ENCODE assay signal across 11 cellular contexts in the genomic region with DNA sequence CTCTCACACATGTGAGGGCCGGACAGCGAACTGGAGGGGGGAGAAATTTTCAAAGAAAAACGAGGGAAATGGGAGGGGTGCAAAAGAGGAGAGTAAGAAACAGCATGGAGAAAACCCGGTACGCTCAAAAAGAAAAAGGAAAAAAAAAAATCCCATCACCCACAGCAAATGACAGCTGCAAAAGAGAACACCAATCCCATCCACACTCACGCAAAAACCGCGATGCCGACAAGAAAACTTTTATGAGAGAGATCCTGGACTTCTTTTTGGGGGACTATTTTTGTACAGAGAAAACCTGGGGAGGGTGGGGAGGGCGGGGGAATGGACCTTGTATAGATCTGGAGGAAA. TPM values are rescaled to one million over a fixed set of nuclear protein-coding genes. Genes with fewer than 3 reads are reported as not detected.
DNase-seq lines count a peak whose midpoint lies in the region; ATAC-seq and TF ChIP-seq lines count a peak whose summit lies in the region.
"Had no signal": no experiment of that assay in that cellular context is flagged by ENCODE, and none has a peak within 500 bp of the region (broad histone marks: within the 10 kb centered on the region; RNA-seq: fewer than 3 reads in every experiment).

No MANE protein-coding gene starts in this region.

- H3K79me2 ChIP-seq in OCI-LY7 (ENCODE audit: insufficient read depth, low read depth, low read length), result peaks cover 60% of the 10 kb centered on the region

- H3K9me3 ChIP-seq in OCI-LY7 (ENCODE audit: low read length), result no peaks in the 10 kb centered on the region
- H3K9me3 ChIP-seq in endodermal cell (ENCODE audit: control insufficient read depth, low read length), result no peaks in the 10 kb centered on the region

- H3K4me3 Mint-ChIP-seq in endodermal cell (no peak overlapping the region), osteocyte (ENCODE audit: unreplicated experiment) (peak overlapping the region; percentile 79)
- H3K4me3 Mint-ChIP-seq: natural killer cell treated with Interleukin-12 subunit alpha and Interleukin-12 subunit beta and Interleukin-15 and Interleukin-18, amount 100 ng/mL, for 72 hours had no signal

- TF ChIP-seq CTCF in OCI-LY7 (conservative IDR thresholded peaks at IDR 0.05; ENCODE audit: low read length) (no peak), endodermal cell (conservative IDR thresholded peaks at IDR 0.05) (no peak), osteocyte (IDR thresholded peaks at IDR 0.05) (no peak)

- H3K36me3 Mint-ChIP-seq in endodermal cell (ENCODE audit: low read depth), result peaks cover 3% of the 10 kb centered on the region
- H3K36me3 Mint-ChIP-seq in osteocyte (ENCODE audit: unreplicated experiment), result no peaks in the 10 kb centered on the region

- no peak for ATAC-seq in GM18861 (IDR thresholded peaks at IDR 0.05; ENCODE audit: unreplicated experiment)
- ATAC-seq: natural killer cell treated with Interleukin-12 subunit alpha and Interleukin-12 subunit beta and Interleukin-15 and Interleukin-18, amount 100 ng/mL, for 72 hours had no signal

- H3K27ac ChIP-seq in OCI-LY7 (ENCODE audit: low read depth, low read length, poor library complexity, severe bottlenecking) (peak overlapping the region; percentile 84), endodermal cell (ENCODE audit: low read depth, low read length) (peak overlapping the region; percentile 91)

- H3K27ac Mint-ChIP-seq in endodermal cell, result peak overlapping the region; percentile 48
- H3K27ac Mint-ChIP-seq in osteocyte (ENCODE audit: unreplicated experiment), result no peak overlapping the region
- H3K27ac Mint-ChIP-seq: natural killer cell treated with Interleukin-12 subunit alpha and Interleukin-12 subunit beta and Interleukin-15 and Interleukin-18, amount 100 ng/mL, for 72 hours had no signal

- POLR2A ChIA-PET in OCI-LY7 (lab: Charles Lee), result interaction anchor here (0.7 to 1.2 kb wide), 8 partner anchors 11 to 998 kb away, joined by 3 to 5 read pairs (median 3); no protein-coding TSS in a partner anchor

- H3K36me3 ChIP-seq in OCI-LY7 (ENCODE audit: insufficient read depth, low read length) (no peaks in the 10 kb centered on the region), endodermal cell (ENCODE audit: control insufficient read depth, insufficient read depth, low read length) (no peaks in the 10 kb centered on the region)

- peak overlapping the region; percentile 91 for H3K4me3 ChIP-seq in OCI-LY7 (ENCODE audit: low read depth, low read length, poor library complexity, severe bottlenecking)
- H3K4me3 ChIP-seq in endodermal cell (ENCODE audit: low read length), result peak overlapping the region; percentile 78

- CTCF ChIA-PET in OCI-LY7 (lab: Charles Lee; ENCODE audit: unreplicated experiment), result no interaction called here

- H3K9me3 Mint-ChIP-seq in endodermal cell (no peaks in the 10 kb centered on the region), osteocyte (ENCODE audit: unreplicated experiment) (no peaks in the 10 kb centered on the region)

- peaks cover 59% of the 10 kb centered on the region for H3K27me3 Mint-ChIP-seq in endodermal cell (ENCODE audit: insufficient read depth)
- peaks cover 63% of the 10 kb centered on the region for H3K27me3 Mint-ChIP-seq in osteocyte (ENCODE audit: unreplicated experiment)

- 1% methylated on average over 10 of the region's 10 CpGs; no CpG with 5 or more reads in 1 of the 2 experiments for WGBS in endodermal cell (ENCODE audit: insufficient coverage in 1 of 2, insufficient read length in 1 of 2), 2 experiments

- intact Hi-C loops in OCI-LY7 (cut with micrococcal nuclease; ENCODE audit: unreplicated experiment), result loop anchor here (5.0 to 10.0 kb wide), 5 partner anchors 92 to 699 kb away; no protein-coding TSS in a partner anchor

- H3K9me2 ChIP-seq in OCI-LY7 (ENCODE audit: insufficient read depth, low read length), result no peaks in the 10 kb centered on the region

- H3K4me2 ChIP-seq in OCI-LY7 (ENCODE audit: low read length), result peak overlapping the region; percentile 94

- peaks cover 97% of the 10 kb centered on the region for H3K27me3 ChIP-seq in endodermal cell (ENCODE audit: control insufficient read depth, insufficient read depth, low read length, poor library complexity, severe bottlenecking)

- H3K9ac ChIP-seq in endodermal cell (ENCODE audit: extremely low read depth, low read length, poor library complexity, severe bottlenecking), result peak overlapping the region; percentile 44

- BruUV-seq in OCI-LY7 (replicated peaks; lab: Mats Ljungman, UMichigan), result no TSS peak

- H3K4me1 Mint-ChIP-seq in endodermal cell (peaks cover 38% of the 10 kb centered on the region), osteocyte (ENCODE audit: unreplicated experiment) (peaks cover 14% of the 10 kb centered on the region)

- peak overlapping the region; percentile 43; the same call in 1 of the 2 replicates for H2AFZ ChIP-seq in OCI-LY7 (ENCODE audit: low read length)

- H3K4me1 ChIP-seq in OCI-LY7 (ENCODE audit: insufficient read depth, low read length, poor library complexity, severe bottlenecking) (peaks cover 48% of the 10 kb centered on the region), endodermal cell (ENCODE audit: control insufficient read depth, insufficient read depth, low read length) (peaks cover 16% of the 10 kb centered on the region)

- DNase-seq in NCI-H146 treated with DMSO at 0.1 percent for 48 hours (lab: John Stamatoyannopoulos, UW; ENCODE audit: unreplicated experiment), result peak; percentile 89
- DNase-seq in NCI-H146 (lab: John Stamatoyannopoulos, UW), result no peak
- peak; percentile 49 for DNase-seq in OCI-LY7 (ENCODE audit: low spot score)
- no peak for DNase-seq in endodermal cell
- DNase-seq in osteocyte (ENCODE audit: extremely low spot score, unreplicated experiment), result no peak
- DNase-seq in SHP77 (lab: John Stamatoyannopoulos, UW), result no peak
- DNase-seq in iPS-NIHi7 (ENCODE audit: extremely low spot score), result no peak
- DNase-seq: cortex of kidney; stimulated activated naive CD8-positive, alpha-beta T cell treated with anti-CD3 and anti-CD28 coated beads, Interleukin-15, Interleukin-2, amounts not matched to agents 100 U/mL and 50 U/mL, for 24 hours had no signal

- H4K20me1 ChIP-seq in OCI-LY7 (ENCODE audit: insufficient read depth, low read length), result no peaks in the 10 kb centered on the region

RNA-seq across cellular contexts. Expression of a gene that starts 1.5 kb away (rescaled TPM):
- 33.5 and 36.3 TPM in 2 replicates for total RNA-seq in OCI-LY7 (2014; rRNA removed; shearing (Covaris generic))
- total RNA-seq in OCI-LY7 (2022) (11.3 and 11.5 TPM in 2 replicates), endodermal cell (10 to 100 TPM in 1 of 2 donors, 1 to 10 TPM in 1; 1.8 to 39.5 TPM), osteocyte (5.2 and 5.4 TPM in 2 replicates)
- 240 TPM for polyA plus RNA-seq in endodermal cell (2013, experiment 1 of 2)
- 203 TPM for polyA plus RNA-seq in endodermal cell (2013, experiment 2 of 2)
- total RNA-seq: natural killer cell treated with Interleukin-12 subunit alpha and Interleukin-12 subunit beta and Interleukin-15 and Interleukin-18, amount 100 ng/mL, for 72 hours had no signal

Comparison
In these comparisons a context has a peak if more than half of its experiments do, and no peak if none do; other contexts are left out.
1. DNase-seq: peak in NCI-H146 treated with DMSO at 0.1 percent for 48 hours (single experiment) and OCI-LY7 (single experiment); none in NCI-H146 (single experiment), endodermal cell (single experiment), osteocyte (single experiment), SHP77 (0 of 2) and iPS-NIHi7 (single experiment).